Comparison of ENCODE assay signal across 9 cellular contexts in the genomic region with DNA sequence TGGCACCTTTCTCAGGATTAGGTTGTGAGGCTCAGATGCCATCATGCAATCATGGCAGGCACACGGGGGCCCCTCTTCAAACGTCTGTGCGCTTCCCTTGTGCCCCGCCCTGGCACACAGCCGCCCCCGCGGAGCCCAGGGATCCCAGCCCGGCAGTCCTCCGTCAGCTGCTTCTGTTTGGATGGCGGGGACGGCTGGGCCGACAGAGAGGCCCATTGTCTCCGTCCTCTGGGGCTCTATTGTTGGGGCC. TPM values are rescaled to one million over a fixed set of nuclear protein-coding genes. Genes with fewer than 3 reads are reported as not detected.
A peak's percentile ranks its signal among the peaks of the same experiment; 100 is the strongest.
DNase-seq lines count a peak whose midpoint lies in the region; ATAC-seq, FAIRE-seq and TF ChIP-seq lines count a peak whose summit lies in the region.
"Had no signal": no experiment of that assay in that cellular context is flagged by ENCODE, and none has a peak within 500 bp of the region (broad histone marks: within the 10 kb centered on the region; RNA-seq: fewer than 3 reads in every experiment).

No MANE protein-coding gene starts in this region.

- H3K36me3 ChIP-seq in PC-9 (ENCODE audit: low read depth), result no peaks in the 10 kb centered on the region
- H3K36me3 ChIP-seq in keratinocyte (ENCODE audit: control insufficient read depth in 2 of 2, extremely low read depth in 1 of 2, insufficient read depth in 2 of 2, low read length in 2 of 2), result no peaks in the 10 kb centered on the region

- no peaks in the 10 kb centered on the region for H3K9me2 ChIP-seq in PC-9 (ENCODE audit: insufficient read depth)

- ATAC-seq in GM18498 (IDR thresholded peaks at IDR 0.05; ENCODE audit: unreplicated experiment), result no peak

- H3K4me2 ChIP-seq in PC-9 (peak overlapping the region; percentile 88), keratinocyte (ENCODE audit: control insufficient read depth, extremely low read depth, insufficient read depth, low read depth, low read length) (peak overlapping the region; percentile 91)

- peak overlapping the region; percentile 92 for H3K9ac ChIP-seq in keratinocyte (ENCODE audit: control insufficient read depth, extremely low read depth, insufficient read depth, low read length)

- intact Hi-C loops in PC-9 (cut with micrococcal nuclease; ENCODE audit: unreplicated experiment) (no loop called here), MCF 10A (cut with micrococcal nuclease) (no loop called here)

- peaks cover 5% of the 10 kb centered on the region for H3K36me3 Mint-ChIP-seq in MCF 10A (ENCODE audit: insufficient read depth, unreplicated experiment)

- no TSS peak for BruUV-seq in PC-9 (replicated peaks; lab: Mats Ljungman, UMichigan)
- no TSS peak for BruUV-seq in MCF 10A (replicated peaks; lab: Mats Ljungman, UMichigan)

- TF ChIP-seq CTCF in PC-9 (conservative IDR thresholded peaks at IDR 0.05), result no peak
- no peak for TF ChIP-seq CTCF in MCF 10A (IDR thresholded peaks at IDR 0.05; ENCODE audit: unreplicated experiment)
- TF ChIP-seq CTCF in keratinocyte (optimal IDR thresholded peaks at IDR 0.05 in 1 of 3, IDR thresholded peaks at IDR 0.05 in 1 of 3, conservative IDR thresholded peaks at IDR 0.05 in 1 of 3; ENCODE audit: extremely low read depth in 1 of 3, insufficient read depth in 2 of 3, low read length in 3 of 3), result no peak

- dilution Hi-C loops in keratinocyte (cut with MboI; ENCODE audit: extremely low pct_ligation_motif_present, low sequenced_read_pairs), result no loop called here

- H3K4me1 ChIP-seq in PC-9 (replicated peaks; ENCODE audit: insufficient read depth), result peaks cover 34% of the 10 kb centered on the region
- H3K4me1 ChIP-seq in keratinocyte (ENCODE audit: control insufficient read depth, extremely low read depth, insufficient read depth, low read length), result peaks cover 20% of the 10 kb centered on the region

- peak overlapping the region; percentile 94 for H3K4me3 ChIP-seq in PC-9
- H3K4me3 ChIP-seq in keratinocyte (ENCODE audit: control insufficient read depth in 2 of 3, extremely low read depth in 1 of 3, insufficient read depth in 2 of 3, low read depth in 1 of 3, low read length in 3 of 3), result peak overlapping the region; percentile 54 to 84 (median 81)

- H3K27ac Mint-ChIP-seq in MCF 10A (ENCODE audit: low read depth, unreplicated experiment), result peak overlapping the region; percentile 96

- POLR2A ChIA-PET in PC-9 (lab: Charles Lee; ENCODE audit: unreplicated experiment), result no interaction called here
- POLR2A ChIA-PET in MCF 10A (lab: Yijun Ruan, JAX), result interaction anchor here (0.6 to 4.9 kb wide), 6 partner anchors 9 to 643 kb away, joined by 3 to 34 read pairs (median 4); no protein-coding TSS in a partner anchor

- H3K9me3 ChIP-seq in PC-9 (ENCODE audit: insufficient read depth, low read depth) (no peaks in the 10 kb centered on the region), keratinocyte (ENCODE audit: control insufficient read depth, low read depth, low read length) (no peaks in the 10 kb centered on the region)

- H3K4me3 Mint-ChIP-seq in MCF 10A (ENCODE audit: unreplicated experiment), result peak overlapping the region; percentile 86

- H3K9me1 ChIP-seq in keratinocyte (ENCODE audit: control insufficient read depth, extremely low read depth, insufficient read depth, low read length), result no peaks in the 10 kb centered on the region

- H3K27me3 ChIP-seq in PC-9 (ENCODE audit: insufficient read depth, low read depth) (no peaks in the 10 kb centered on the region), keratinocyte (ENCODE audit: control insufficient read depth, extremely low read depth, insufficient read depth, low read length) (no peaks in the 10 kb centered on the region)

- no peaks in the 10 kb centered on the region for H3K79me2 ChIP-seq in PC-9 (ENCODE audit: low read depth)
- H3K79me2 ChIP-seq in keratinocyte (ENCODE audit: control insufficient read depth, insufficient read depth, low read length), result no peaks in the 10 kb centered on the region

- H3K9me3 Mint-ChIP-seq in MCF 10A (ENCODE audit: unreplicated experiment), result no peaks in the 10 kb centered on the region

- FAIRE-seq in keratinocyte (lab: Jason Lieb, UNC), result no peak
- FAIRE-seq: endometrium had no signal

- CTCF ChIA-PET in PC-9 (lab: Charles Lee) (interaction anchor here (0.6 to 1.2 kb wide), 3 partner anchors 27 to 169 kb away, joined by 4 to 23 read pairs (median 4); no protein-coding TSS in a partner anchor), MCF 10A (lab: Yijun Ruan, JAX) (interaction anchor here (0.5 to 1.4 kb wide), 4 partner anchors 26 to 387 kb away, joined by 3 to 4 read pairs (median 3); no protein-coding TSS in a partner anchor)

- peaks cover 5% of the 10 kb centered on the region for H3K4me1 Mint-ChIP-seq in MCF 10A (ENCODE audit: insufficient read depth, unreplicated experiment)

- H3K27ac ChIP-seq in PC-9 (no peak overlapping the region), keratinocyte (ENCODE audit: control insufficient read depth, insufficient read depth, low read length) (peak overlapping the region; percentile 86)

- H3K27me3 Mint-ChIP-seq in MCF 10A (ENCODE audit: insufficient read depth, unreplicated experiment), result no peaks in the 10 kb centered on the region

- DNase-seq in NCI-H2227 (lab: John Stamatoyannopoulos, UW; ENCODE audit: unreplicated experiment) (peak; percentile 25), NCI-H2227 treated with DMSO at 0.1 percent for 48 hours (lab: John Stamatoyannopoulos, UW) (no peak), PC-9 (peak in 1 of 2 experiments; percentile 31), MCF 10A (ENCODE audit: unreplicated experiment) (peak; percentile 36), keratinocyte (ENCODE audit: low read depth, low spot score) (no peak), amniotic stem cell (lab: John Stamatoyannopoulos, UW) (no peak)
- DNase-seq in stimulated activated CD4-positive, alpha-beta T cell treated with anti-CD3 and anti-CD28 coated beads, Interleukin-12 subunit alpha, Interleukin-12 subunit beta, amount 100 ng/mL, for 48 hours (ENCODE audit: low read depth in 2 of 3, low spot score in 1 of 3), result peak in 2 of 3 donors; percentile 8 to 35

- H2AFZ ChIP-seq in PC-9, result peak overlapping the region; percentile 97
- H2AFZ ChIP-seq in keratinocyte (ENCODE audit: control insufficient read depth, low read length), result peak overlapping the region; percentile 89

- no peaks in the 10 kb centered on the region for H4K20me1 ChIP-seq in PC-9 (ENCODE audit: insufficient read depth)
- no peaks in the 10 kb centered on the region for H4K20me1 ChIP-seq in keratinocyte (ENCODE audit: control insufficient read depth, extremely low read depth, insufficient read depth, low read length)

- peaks cover 10% of the 10 kb centered on the region for H3F3A ChIP-seq in PC-9 (ENCODE audit: insufficient read depth, low read depth)

RNA-seq across cellular contexts. Expression of a gene that starts 0.8 kb away (rescaled TPM):
- total RNA-seq in PC-9 (2021) (18.4 and 24.3 TPM in 2 replicates), MCF 10A (2022) (8.7 and 9.3 TPM in 2 replicates)
- polyA plus RNA-seq in keratinocyte, result 9.8 to 16.6 TPM (median 12.6 TPM) in 3 replicates
- 2.7 TPM for polyA plus RNA-seq in keratinocyte (2011; ENCODE audit: low read depth)
- polyA plus RNA-seq in keratinocyte (2011; cell fraction: cytosol; rRNA removed), result 9.8 and 17.3 TPM in 2 replicates
- 12.8 and 15.6 TPM in 2 replicates for polyA plus RNA-seq in keratinocyte (2011; cell fraction: nucleus; rRNA removed)
- 13.6 and 18.2 TPM in 2 replicates for polyA plus RNA-seq in keratinocyte (2012; ENCODE audit: low replicate concordance)
- polyA minus RNA-seq in keratinocyte, result 6.7 to 18.3 TPM (median 9.3 TPM) in 3 replicates
- polyA minus RNA-seq in keratinocyte (2011; cell fraction: cytosol; rRNA and poly(A)+ RNA removed), result 18.4 TPM
- 6.1 and 8.8 TPM in 2 replicates for polyA minus RNA-seq in keratinocyte (2011; cell fraction: nucleus; rRNA and poly(A)+ RNA removed)

RNA-seq across cellular contexts. Expression of a gene that starts 59.1 kb away (rescaled TPM):
- total RNA-seq in PC-9 (2021), result 72.7 and 84.0 TPM in 2 replicates
- total RNA-seq in MCF 10A (2022), result 6.9 and 8.4 TPM in 2 replicates
- polyA plus RNA-seq in keratinocyte, result 0.01 to 0.05 TPM (median 0.03 TPM) in 3 replicates
- 0.04 TPM for polyA plus RNA-seq in keratinocyte (2011; ENCODE audit: low read depth)
- polyA plus RNA-seq in keratinocyte (2011; cell fraction: cytosol; rRNA removed), result 0.01 TPM in 1 of 2 replicates, not detected in the other
- polyA plus RNA-seq in keratinocyte (2011; cell fraction: nucleus; rRNA removed), result 0.03 and 0.04 TPM in 2 replicates
- polyA plus RNA-seq in keratinocyte (2012; ENCODE audit: low replicate concordance), result 0.04 TPM in 1 of 2 replicates, not detected in the other
- 0.10 to 0.13 TPM in 2 of 3 replicates, not detected in the other for polyA minus RNA-seq in keratinocyte
- polyA minus RNA-seq in keratinocyte (2011; cell fraction: cytosol; rRNA and poly(A)+ RNA removed), result 1.2 TPM
- polyA minus RNA-seq in keratinocyte (2011; cell fraction: nucleus; rRNA and poly(A)+ RNA removed), result 0.11 and 0.23 TPM in 2 replicates

Comparison
In these comparisons a context has a peak if more than half of its experiments do, and no peak if none do; other contexts are left out.
1. DNase-seq: peak in NCI-H2227 (single experiment), MCF 10A (single experiment) and stimulated activated CD4-positive, alpha-beta T cell treated with anti-CD3 and anti-CD28 coated beads, Interleukin-12 subunit alpha, Interleukin-12 subunit beta, amount 100 ng/mL, for 48 hours (2 of 3); none in NCI-H2227 treated with DMSO at 0.1 percent for 48 hours (single experiment), keratinocyte (single experiment) and amniotic stem cell (single experiment).